Comparison of ENCODE assay signal across 8 cellular contexts in genomic region chr19:52941941-52942370, GRCh38. TPM values are rescaled to one million over a fixed set of nuclear protein-coding genes. Genes with fewer than 3 reads are reported as not detected.
DNase-seq lines count a peak whose midpoint lies in the region; ATAC-seq and TF ChIP-seq lines count a peak whose summit lies in the region.

No MANE protein-coding gene starts in this region.

- CTCF ChIA-PET in naive thymus-derived CD4-positive, alpha-beta T cell (lab: Charles Lee): interaction anchor here (0.6 to 0.7 kb wide), 2 partner anchors 11 to 39 kb away, joined by 4 to 7 read pairs; no protein-coding TSS in a partner anchor

- peaks cover 0 to 14% (median 0%) of the 10 kb centered on the region in 3 experiments for H3K36me3 ChIP-seq in naive thymus-derived CD4-positive, alpha-beta T cell (ENCODE audit: control insufficient read depth in 2 of 3, insufficient read depth in 3 of 3, low read length in 3 of 3)

- TF ChIP-seq CTCF in AG09309 (IDR thresholded peaks at IDR 0.05; ENCODE audit: control insufficient read depth, insufficient read depth, low read depth, low read length, missing control alignments) (no peak), VCaP (conservative IDR thresholded peaks at IDR 0.05) (no peak)

- ATAC-seq in GM18519 (IDR thresholded peaks at IDR 0.05; ENCODE audit: low FRiP score, unreplicated experiment): peak; percentile 24
- ATAC-seq in HG03354 (IDR thresholded peaks at IDR 0.05; ENCODE audit: poor library complexity, severe bottlenecking, unreplicated experiment): peak; percentile 35
- peak; percentile 30 for ATAC-seq in naive thymus-derived CD4-positive, alpha-beta T cell

- intact Hi-C loops in naive thymus-derived CD4-positive, alpha-beta T cell (cut with micrococcal nuclease): loop anchor here (1.0 to 5.0 kb wide), 10 partner anchors 19 to 415 kb away; partner anchors contain the start of genes ZNF160 (in 2 of the 2), ZNF320 (in 2 of the 2), ZNF468 (in 2 of the 2) and ZNF816 (in 2 of the 2)

- no peaks in the 10 kb centered on the region for H3K27me3 ChIP-seq in naive thymus-derived CD4-positive, alpha-beta T cell (ENCODE audit: control insufficient read depth in 2 of 2, insufficient read depth in 2 of 2, low read length in 2 of 2)

- H3K27ac ChIP-seq in VCaP (peak overlapping the region; percentile 100), epithelial cell of prostate (peak overlapping the region; percentile 99)
- H3K27ac ChIP-seq in naive thymus-derived CD4-positive, alpha-beta T cell (ENCODE audit: low read depth, low read length): peak overlapping the region; percentile 85

- H3K4me3 ChIP-seq in AG09309 (ENCODE audit: control insufficient read depth, low read depth, low read length): peak overlapping the region; percentile 53
- peak overlapping the region; percentile 98 for H3K4me3 ChIP-seq in naive thymus-derived CD4-positive, alpha-beta T cell (ENCODE audit: low read length)

- no peaks in the 10 kb centered on the region for H3K27me3 Mint-ChIP-seq in naive thymus-derived CD4-positive, alpha-beta T cell

- H3K4me1 Mint-ChIP-seq in naive thymus-derived CD4-positive, alpha-beta T cell: peaks cover 12 to 27% (median 16%) of the 10 kb centered on the region in 7 donors

- POLR2A ChIA-PET in naive thymus-derived CD4-positive, alpha-beta T cell (lab: Charles Lee): interaction anchor here (0.7 kb wide), 1 partner anchor 17 kb away, joined by 4 read pairs; no protein-coding TSS in a partner anchor

- peak overlapping the region; percentile 33 to 94 (median 89) for H3K27ac Mint-ChIP-seq in naive thymus-derived CD4-positive, alpha-beta T cell

- H3K36me3 Mint-ChIP-seq in naive thymus-derived CD4-positive, alpha-beta T cell: peaks cover 0 to 41% (median 21%) of the 10 kb centered on the region in 5 donors

- peak overlapping the region; percentile 87 to 95 (median 92) for H3K4me3 Mint-ChIP-seq in naive thymus-derived CD4-positive, alpha-beta T cell

- H3K4me1 ChIP-seq in naive thymus-derived CD4-positive, alpha-beta T cell (ENCODE audit: control insufficient read depth in 2 of 2, insufficient read depth in 2 of 2, low read length in 2 of 2): peaks cover 0 to 4% of the 10 kb centered on the region in 2 donors

- peaks cover 0 to 92% (median 37%) of the 10 kb centered on the region in 11 donors for H3K9me3 Mint-ChIP-seq in naive thymus-derived CD4-positive, alpha-beta T cell

- DNase-seq in AG09309 (ENCODE audit: low read depth) (no peak), epithelial cell of prostate (ENCODE audit: low read depth, low spot score) (no peak), Ammon's horn (ENCODE audit: low spot score) (no peak), epidermal melanocyte (ENCODE audit: insufficient read length, low spot score) (no peak)
- peak in 1 of 9 donors; percentile 34 for DNase-seq in naive thymus-derived CD4-positive, alpha-beta T cell

- peaks cover 0 to 32% (median under 1%) of the 10 kb centered on the region in 3 experiments for H3K9me3 ChIP-seq in naive thymus-derived CD4-positive, alpha-beta T cell (ENCODE audit: control insufficient read depth in 2 of 3, low read length in 3 of 3)

RNA-seq across cellular contexts. Expression of gene ZNF888, which starts 18.7 kb away (rescaled TPM):
- total RNA-seq in naive thymus-derived CD4-positive, alpha-beta T cell: 1 to 10 TPM; 2.1 to 7.2 (median 6.0) TPM
- polyA plus RNA-seq in naive thymus-derived CD4-positive, alpha-beta T cell: 1 to 10 TPM; 1.3 to 2.5 TPM

RNA-seq across cellular contexts. Expression of gene ZNF816, which starts 20.7 kb away (rescaled TPM):
- 10 to 100 TPM in 3 of 5 experiments, 1 to 10 TPM in 2; 5.0 to 25.7 (median 11.0) TPM for total RNA-seq in naive thymus-derived CD4-positive, alpha-beta T cell
- polyA plus RNA-seq in naive thymus-derived CD4-positive, alpha-beta T cell: 10 to 100 TPM; 14.0 to 27.7 TPM

RNA-seq across cellular contexts. Expression of gene ZNF320, which starts 44.5 kb away (rescaled TPM):
- 10 to 100 TPM in 3 of 5 experiments, 1 to 10 TPM in 2; 4.5 to 13.4 (median 11.6) TPM for total RNA-seq in naive thymus-derived CD4-positive, alpha-beta T cell
- 1 to 10 TPM; 5.4 to 7.1 TPM for polyA plus RNA-seq in naive thymus-derived CD4-positive, alpha-beta T cell
